ENCODE assay signal across 11 cellular contexts in genomic region chr1:2301607-2302291, GRCh38.
DNase-seq lines count a peak whose midpoint lies in the region; ATAC-seq and TF ChIP-seq lines count a peak whose summit lies in the region.
"Had no signal": no experiment of that assay in that cellular context is flagged by ENCODE, and none has a peak within 500 bp of the region (broad histone marks: within the 10 kb centered on the region; RNA-seq: fewer than 3 reads in every experiment).

No MANE protein-coding gene starts in this region.

- H3K4me1 Mint-ChIP-seq in activated naive CD4-positive, alpha-beta T cell treated with anti-CD3 and anti-CD28 coated beads, Interleukin-2, amount 10 ng/mL, durations not matched to agents 7 days and 5 days, result peaks cover 61% of the 10 kb centered on the region
- peaks cover 37% of the 10 kb centered on the region for H3K4me1 Mint-ChIP-seq in activated naive CD8-positive, alpha-beta T cell treated with anti-CD3 and anti-CD28 coated beads for 36 hours

- H3K4me3 Mint-ChIP-seq in activated naive CD4-positive, alpha-beta T cell treated with anti-CD3 and anti-CD28 coated beads, Interleukin-2, amount 10 ng/mL, durations not matched to agents 7 days and 5 days, result peak overlapping the region; percentile 70
- H3K4me3 Mint-ChIP-seq in activated naive CD8-positive, alpha-beta T cell treated with anti-CD3 and anti-CD28 coated beads for 36 hours, result peak overlapping the region; percentile 80

- no peak for ATAC-seq in lower lobe of right lung

- DNase-seq in activated naive CD4-positive, alpha-beta T cell treated with anti-CD3 and anti-CD28 coated beads, Interleukin-2, amount 10 ng/mL, durations not matched to agents 7 days and 5 days, result no peak
- no peak for DNase-seq in activated naive CD4-positive, alpha-beta T cell (lab: John Stamatoyannopoulos, UW)
- DNase-seq in activated naive CD8-positive, alpha-beta T cell treated with anti-CD3 and anti-CD28 coated beads for 36 hours, result no peak
- no peak for DNase-seq in lower lobe of right lung
- DNase-seq in tibial artery, result no peak
- no peak for DNase-seq in MV-4-11 (lab: John Stamatoyannopoulos, UW)
- DNase-seq in DMS79 treated with DMSO at 0.1 percent for 48 hours (lab: John Stamatoyannopoulos, UW), result no peak
- DNase-seq in DMS53 treated with DMSO at 0.1 percent for 48 hours (lab: John Stamatoyannopoulos, UW; ENCODE audit: unreplicated experiment), result no peak
- DNase-seq: GOT3, NCI-H2029, SHP77 treated with DMSO at 0.1 percent for 48 hours had no signal

- H3K27me3 ChIP-seq in lower lobe of right lung (ENCODE audit: low read depth) (no peaks in the 10 kb centered on the region), tibial artery (no peaks in the 10 kb centered on the region)

- peak overlapping the region; percentile 93 for H3K27ac ChIP-seq in lower lobe of right lung
- H3K27ac ChIP-seq in tibial artery, result peak overlapping the region; percentile 73 to 74

- H3K36me3 ChIP-seq in lower lobe of right lung (peaks cover 40% of the 10 kb centered on the region), tibial artery (peaks cover 34 to 53% (median 40%) of the 10 kb centered on the region in 3 donors)

- H3K4me3 ChIP-seq in lower lobe of right lung (peak overlapping the region; percentile 46), tibial artery (peak overlapping the region in 1 of 2 donors; percentile 41)

- no peaks in the 10 kb centered on the region for H3K9me3 Mint-ChIP-seq in activated naive CD4-positive, alpha-beta T cell treated with anti-CD3 and anti-CD28 coated beads, Interleukin-2, amount 10 ng/mL, durations not matched to agents 7 days and 5 days
- no peaks in the 10 kb centered on the region for H3K9me3 Mint-ChIP-seq in activated naive CD8-positive, alpha-beta T cell treated with anti-CD3 and anti-CD28 coated beads for 36 hours

- H3K36me3 Mint-ChIP-seq in activated naive CD4-positive, alpha-beta T cell treated with anti-CD3 and anti-CD28 coated beads, Interleukin-2, amount 10 ng/mL, durations not matched to agents 7 days and 5 days, result peaks cover 29% of the 10 kb centered on the region
- peaks cover 11% of the 10 kb centered on the region for H3K36me3 Mint-ChIP-seq in activated naive CD8-positive, alpha-beta T cell treated with anti-CD3 and anti-CD28 coated beads for 36 hours

- H3K9me3 ChIP-seq in lower lobe of right lung (no peaks in the 10 kb centered on the region), tibial artery (no peaks in the 10 kb centered on the region)

- H3K4me1 ChIP-seq in lower lobe of right lung (peaks cover 54% of the 10 kb centered on the region), tibial artery (peaks cover 13 to 67% (median 56%) of the 10 kb centered on the region in 4 donors)

- H3K27me3 Mint-ChIP-seq in activated naive CD4-positive, alpha-beta T cell treated with anti-CD3 and anti-CD28 coated beads, Interleukin-2, amount 10 ng/mL, durations not matched to agents 7 days and 5 days, result no peaks in the 10 kb centered on the region
- H3K27me3 Mint-ChIP-seq in activated naive CD8-positive, alpha-beta T cell treated with anti-CD3 and anti-CD28 coated beads for 36 hours, result no peaks in the 10 kb centered on the region

- CTCF ChIA-PET in activated naive CD4-positive, alpha-beta T cell treated with anti-CD3 and anti-CD28 coated beads, Interleukin-2, amount 10 ng/mL, durations not matched to agents 7 days and 5 days (lab: Charles Lee), result interaction anchor here (0.6 to 1.5 kb wide), 2 partner anchors 15 to 70 kb away, joined by 4 read pairs; no protein-coding TSS in a partner anchor

- TF ChIP-seq CTCF in lower lobe of right lung (IDR thresholded peaks at IDR 0.05) (no peak), tibial artery (IDR thresholded peaks at IDR 0.05) (no peak)

- H3K27ac Mint-ChIP-seq in activated naive CD4-positive, alpha-beta T cell treated with anti-CD3 and anti-CD28 coated beads, Interleukin-2, amount 10 ng/mL, durations not matched to agents 7 days and 5 days, result peak overlapping the region; percentile 99
- H3K27ac Mint-ChIP-seq in activated naive CD8-positive, alpha-beta T cell treated with anti-CD3 and anti-CD28 coated beads for 36 hours, result peak overlapping the region; percentile 98

- intact Hi-C loops in lower lobe of right lung (cut with DNase I) (no loop called here), tibial artery (cut with DNase I; ENCODE audit: low total_unique reads) (no loop called here)
